1 cellular context compared by ENCODE assay signal in the genomic region with DNA sequence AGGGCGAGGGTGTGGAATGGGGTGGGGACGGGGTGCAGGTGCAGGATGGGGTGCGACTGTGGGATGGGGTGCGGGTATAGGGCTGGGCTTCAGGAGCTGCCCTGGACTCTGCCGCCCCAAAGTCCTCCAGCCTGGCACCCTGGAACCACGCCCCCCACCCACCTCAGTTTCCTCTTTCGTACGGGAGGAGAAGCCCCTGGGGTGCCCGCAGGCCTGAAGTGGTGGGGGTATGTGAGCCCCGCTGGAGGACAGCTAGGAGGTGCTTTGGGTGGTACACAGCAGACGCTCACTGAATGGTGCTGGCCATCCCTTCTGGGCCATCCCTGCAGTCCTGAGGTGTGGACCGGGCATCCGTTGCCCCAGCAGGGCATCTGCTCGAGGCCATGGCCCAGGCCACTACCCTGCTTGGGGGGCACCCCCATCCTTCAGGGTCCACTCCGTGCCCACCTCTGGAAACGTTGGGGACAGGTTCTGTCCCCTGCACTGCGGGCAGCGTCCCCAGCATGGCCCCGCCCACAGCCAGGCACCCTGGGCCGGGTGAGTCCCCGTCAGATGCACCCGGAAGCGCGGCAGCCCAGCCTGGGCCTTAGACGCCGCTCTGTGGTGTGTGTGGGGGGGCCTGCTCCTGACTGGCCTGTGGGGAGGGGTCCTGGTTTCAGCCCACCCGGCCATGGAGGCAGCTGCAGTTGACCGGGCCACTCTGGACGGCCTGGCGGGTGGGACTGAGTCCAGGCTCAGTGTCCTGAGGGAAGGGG.
TF ChIP-seq lines count a peak whose summit lies in the region.

No MANE protein-coding gene starts in this region.

TF ChIP-seq in WTC11, 78 proteins besides CTCF, POLR2A, EP300 and RAD21 (continued from another document):
- no peak for TF ChIP-seq ATF3 (CRISPR knock-in tag; conservative IDR thresholded peaks at IDR 0.05)
